8 cellular contexts compared by ENCODE assay signal in genomic region chr11:35272391-35272821, GRCh38.
DNase-seq lines count a peak whose midpoint lies in the region; ATAC-seq, FAIRE-seq and TF ChIP-seq lines count a peak whose summit lies in the region.

No MANE protein-coding gene starts in this region.

- DNase-seq in GM13976 (ENCODE audit: low spot score), result peak; percentile 63
- DNase-seq in SKM-1 (lab: John Stamatoyannopoulos, UW; ENCODE audit: unreplicated experiment), result peak; percentile 38
- peak; percentile 95 for DNase-seq in GM12878 (ENCODE audit: low read depth, low spot score)
- DNase-seq in HuH-7.5 (ENCODE audit: low spot score), result no peak
- no peak for DNase-seq in colonic mucosa
- DNase-seq in HCEC 1CT, result no peak
- no peak for DNase-seq in NCI-H510A treated with DMSO at 0.1 percent for 48 hours (lab: John Stamatoyannopoulos, UW)

- TF ChIP-seq CTCF in GM13976 (IDR thresholded peaks at IDR 0.05; ENCODE audit: borderline replicate concordance, control extremely low read depth, extremely low read depth, insufficient read depth, missing control alignments) (no peak), GM12878 (IDR thresholded peaks at IDR 0.05 in 2 of 3, conservative IDR thresholded peaks at IDR 0.05 in 1 of 3; ENCODE audit: control insufficient read depth in 2 of 3, extremely low read depth in 1 of 3, insufficient read depth in 1 of 3, low read depth in 3 of 3, low read length in 3 of 3) (peak; percentile 5 to 12 (median 10); a peak in 3 of 6 replicates), colonic mucosa (IDR thresholded peaks at IDR 0.05) (no peak)

- H3K4me2 ChIP-seq in GM12878 (ENCODE audit: control insufficient read depth, insufficient read depth), result peak overlapping the region; percentile 62

- 0 out of 2 replicates have a peak overlapping the region, but pooled peaks have one; percentile 7 for H3K4me3 ChIP-seq in GM12878
- H3K4me3 ChIP-seq in colonic mucosa, result no peak overlapping the region

- FAIRE-seq in GM12878 (lab: Jason Lieb, UNC), result peak; percentile 57

- BruUV-seq in GM12878 (replicated peaks; lab: Mats Ljungman, UMichigan), result no TSS peak

- CTCF ChIA-PET in GM12878 (lab: Yijun Ruan, JAX), result interaction anchor here (1.1 to 2.6 kb wide), 7 partner anchors 10 to 122 kb away, joined by 3 to 14 read pairs (median 3); no protein-coding TSS in a partner anchor

- no peaks in the 10 kb centered on the region for H3K79me2 ChIP-seq in GM12878 (ENCODE audit: control insufficient read depth, insufficient read depth, low read length)

- peak; percentile 57 to 70; a peak in 2 of 4 replicates for TF ChIP-seq EP300 in GM12878 (IDR thresholded peaks at IDR 0.05; ENCODE audit: borderline replicate concordance in 1 of 2, control insufficient read depth in 1 of 2, low read depth in 2 of 2, low read length in 2 of 2)

- peak overlapping the region; percentile 39 for H2AFZ ChIP-seq in GM12878 (ENCODE audit: control insufficient read depth, low read depth, low read length)

- TF ChIP-seq RAD21 in GM12878 (IDR thresholded peaks at IDR 0.05; ENCODE audit: insufficient read depth, low read depth, low read length), result peak; percentile 22; the same call in 1 of the 2 replicates

- ATAC-seq in HG02642 (IDR thresholded peaks at IDR 0.05; ENCODE audit: poor library complexity, unreplicated experiment) (peak; percentile 89), GM12878 (peak; percentile 94)

- SMC1A ChIA-PET in GM12878 (lab: Charles Lee; ENCODE audit: uncharacterized antibody, unreplicated experiment), result interaction anchor here (0.6 to 4.9 kb wide), 16 partner anchors 15 to 346 kb away, joined by 3 to 23 read pairs (median 5); no protein-coding TSS in a partner anchor

- no peak for TF ChIP-seq POLR2A in GM12878 (IDR thresholded peaks at IDR 0.05; ENCODE audit: low read depth, low read length)

- H3K27me3 ChIP-seq in GM12878 (replicated peaks in 1 of 2; ENCODE audit: control insufficient read depth in 2 of 2, insufficient read depth in 2 of 2, low read length in 1 of 2) (no peaks in the 10 kb centered on the region), colonic mucosa (no peaks in the 10 kb centered on the region)

- no peaks in the 10 kb centered on the region; the same call in 2 of the 3 replicates for H3K9me3 ChIP-seq in GM12878 (replicated peaks; ENCODE audit: control insufficient read depth, insufficient read depth, low read length)
- no peaks in the 10 kb centered on the region for H3K9me3 ChIP-seq in colonic mucosa

- H4K20me1 ChIP-seq in GM12878 (ENCODE audit: control insufficient read depth, insufficient read depth), result no peaks in the 10 kb centered on the region

- H3K9ac ChIP-seq in GM12878 (ENCODE audit: control insufficient read depth, insufficient read depth, low read length), result no peak overlapping the region
- no peak overlapping the region for H3K9ac ChIP-seq in colonic mucosa (ENCODE audit: low read depth in 2 of 2, low read length in 2 of 2)

- RAD21 ChIA-PET in GM12878 (lab: Charles Lee; ENCODE audit: unreplicated experiment), result interaction anchor here (1.1 to 2.8 kb wide), 8 partner anchors 21 to 194 kb away, joined by 3 to 20 read pairs (median 4); no protein-coding TSS in a partner anchor

- WGBS in GM12878 (ENCODE audit: insufficient coverage, insufficient replicate concordance, low lambda C conversion rate, missing lambda C conversion rate), result 0% methylated on average over 3 of the region's 3 CpGs

- in situ Hi-C loops in GM13976 (cut with MboI; ENCODE audit: low sequenced_read_pairs, unreplicated experiment) (no loop called here), GM12878 (cut with MboI) (no loop called here)

- H3K4me1 ChIP-seq in GM12878 (ENCODE audit: control insufficient read depth, insufficient read depth, low read length) (peaks cover 22% of the 10 kb centered on the region), colonic mucosa (no peaks in the 10 kb centered on the region)

- POLR2A ChIA-PET in GM12878 (lab: Charles Lee), result interaction anchor here (0.5 kb wide), 1 partner anchor 664 kb away, joined by 3 read pairs; no protein-coding TSS in a partner anchor

- peak overlapping the region; percentile 56 for H3K27ac ChIP-seq in GM12878 (ENCODE audit: control insufficient read depth, insufficient read depth)
- H3K27ac ChIP-seq in colonic mucosa, result no peak overlapping the region

- intact Hi-C loops in GM12878 (cut with micrococcal nuclease; ENCODE audit: unreplicated experiment) (loop anchor here (1.0 kb wide), 1 partner anchor 119 kb away; no protein-coding TSS in a partner anchor), colonic mucosa (cut with DNase I) (no loop called here)

- H3K36me3 ChIP-seq in GM12878 (ENCODE audit: control insufficient read depth in 2 of 2, insufficient read depth in 2 of 2, low read length in 1 of 2) (no peaks in the 10 kb centered on the region), colonic mucosa (no peaks in the 10 kb centered on the region)

TF ChIP-seq in GM12878, 131 proteins besides CTCF, POLR2A, EP300 and RAD21 (continues in another document):
- TF ChIP-seq CBX5 (IDR thresholded peaks at IDR 0.05; ENCODE audit: low read depth) (no peak), PAX8 (IDR thresholded peaks at IDR 0.05) (no peak), PRDM15 (CRISPR knock-in tag; IDR thresholded peaks at IDR 0.05) (no peak), MXI1 (IDR thresholded peaks at IDR 0.05; ENCODE audit: low read depth, low read length) (no peak), SREBF2 (IDR thresholded peaks at IDR 0.05; ENCODE audit: low read length) (no peak), BCL3 (IDR thresholded peaks at IDR 0.05; ENCODE audit: borderline replicate concordance, insufficient read depth, low read depth, low read length, poor library complexity, severe bottlenecking) (peak; percentile 98), KLF5 (IDR thresholded peaks at IDR 0.05; ENCODE audit: partially characterized antibody) (no peak), DPF2 (IDR thresholded peaks at IDR 0.05) (peak; percentile 77; the same call in 1 of the 2 replicates), RFX5 (IDR thresholded peaks at IDR 0.05; ENCODE audit: low read depth, low read length) (no peak), MAX (IDR thresholded peaks at IDR 0.05; ENCODE audit: low read depth, low read length) (no peak), SREBF1 (IDR thresholded peaks at IDR 0.05; ENCODE audit: low read length) (no peak), ASH2L (IDR thresholded peaks at IDR 0.05; ENCODE audit: borderline replicate concordance, low read depth) (no peak), YBX1 (IDR thresholded peaks at IDR 0.05) (no peak), TBL1XR1 (IDR thresholded peaks at IDR 0.05; ENCODE audit: low read depth, low read length) (peak; percentile 60; the same call in 1 of the 2 replicates)

Comparison
In these comparisons a context has a peak if more than half of its experiments do, and no peak if none do; other contexts are left out.
1. DNase-seq: peak in GM13976 (single experiment), SKM-1 (single experiment) and GM12878 (single experiment); none in HuH-7.5 (single experiment), colonic mucosa (single experiment), HCEC 1CT (single experiment) and NCI-H510A treated with DMSO at 0.1 percent for 48 hours (single experiment).
2. CTCF ChIP-seq: peak in GM12878 (3 of 3); none in GM13976 (single experiment) and colonic mucosa (single experiment).